In the genomic region with DNA sequence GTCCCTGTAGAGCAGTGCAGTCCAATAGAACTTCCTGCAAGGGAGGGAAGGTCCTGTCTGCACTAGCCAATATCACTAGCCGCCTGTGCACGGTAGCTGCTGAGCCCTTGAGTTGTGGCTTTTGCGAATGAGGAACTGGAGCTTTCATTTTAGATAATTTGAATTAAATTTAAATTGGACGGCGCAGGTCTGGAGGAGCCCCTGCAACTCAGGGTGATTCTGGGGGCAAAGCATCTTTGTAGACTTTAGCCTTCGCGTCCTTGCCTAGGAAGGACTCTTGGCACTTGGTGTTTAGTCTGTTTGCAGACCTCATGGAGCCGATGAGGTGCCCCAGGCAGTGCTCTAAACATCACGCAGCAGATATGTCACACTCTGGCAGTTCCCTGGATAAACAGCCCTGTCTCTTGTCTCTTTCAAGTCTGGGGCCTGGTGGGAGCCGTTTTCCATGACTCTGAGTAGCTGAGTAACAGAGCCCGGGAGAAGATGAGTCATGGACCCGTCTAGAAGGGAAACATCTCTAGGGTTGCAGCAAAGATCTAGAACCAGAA, we compare ENCODE assay signal across 8 cellular contexts.
DNase-seq lines count a peak whose midpoint lies in the region; ATAC-seq and TF ChIP-seq lines count a peak whose summit lies in the region.

No MANE protein-coding gene starts in this region.

- peak overlapping the region; percentile 21 for H3K4me3 ChIP-seq in left ventricle myocardium inferior

- peaks cover 16% of the 10 kb centered on the region for H3K36me3 ChIP-seq in left ventricle myocardium inferior

- intact Hi-C loops in left ventricle myocardium inferior (cut with micrococcal nuclease) = no loop called here
- intact Hi-C loops in left colon (cut with DNase I, micrococcal nuclease) = no loop called here

- H3K9me3 ChIP-seq in left ventricle myocardium inferior (replicated peaks) = no peaks in the 10 kb centered on the region

- peak overlapping the region; percentile 73 for H3K27ac ChIP-seq in left ventricle myocardium inferior (replicated peaks)

- H3K27me3 ChIP-seq in left ventricle myocardium inferior (ENCODE audit: low read depth) = no peaks in the 10 kb centered on the region

- peak; percentile 74 for DNase-seq in CD1c-positive myeloid dendritic cell (ENCODE audit: extremely low spot score)
- peak; percentile 82 for DNase-seq in T1000 (lab: John Stamatoyannopoulos, UW)
- no peak for DNase-seq in left ventricle myocardium inferior
- DNase-seq in left colon = no peak
- DNase-seq in effector CD4-positive, alpha-beta T cell = no peak
- DNase-seq in ureter (ENCODE audit: low spot score) = no peak

- peaks cover 54% of the 10 kb centered on the region for H3K4me1 ChIP-seq in left ventricle myocardium inferior

- TF ChIP-seq CTCF in left ventricle myocardium inferior (IDR thresholded peaks at IDR 0.05; ENCODE audit: borderline replicate concordance) = no peak

- ATAC-seq in GM19324 (IDR thresholded peaks at IDR 0.05; ENCODE audit: low FRiP score, unreplicated experiment) = peak; percentile 59
- peak; percentile 71 for ATAC-seq in HG03342 (IDR thresholded peaks at IDR 0.05; ENCODE audit: unreplicated experiment)
- no peak for ATAC-seq in left colon

Comparison
In these comparisons a context has a peak if more than half of its experiments do, and no peak if none do; other contexts are left out.
1. DNase-seq: peak in CD1c-positive myeloid dendritic cell (single experiment) and T1000 (single experiment); none in left ventricle myocardium inferior (single experiment), left colon (0 of 2), effector CD4-positive, alpha-beta T cell (single experiment) and ureter (single experiment).